Comparison of ENCODE assay signal across 14 cellular contexts in genomic region chr16:21167360-21167759, GRCh38. TPM values are rescaled to one million over a fixed set of nuclear protein-coding genes. Genes with fewer than 3 reads are reported as not detected.
A peak's percentile ranks its signal among the peaks of the same experiment; 100 is the strongest.
DNase-seq lines count a peak whose midpoint lies in the region; ATAC-seq, FAIRE-seq and TF ChIP-seq lines count a peak whose summit lies in the region.
"Had no signal": no experiment of that assay in that cellular context is flagged by ENCODE, and none has a peak within 500 bp of the region (broad histone marks: within the 10 kb centered on the region; RNA-seq: fewer than 3 reads in every experiment).

No MANE protein-coding gene starts in this region.

- TF ChIP-seq POLR2A in H54 (IDR thresholded peaks at IDR 0.05; ENCODE audit: low read depth, low read length) = no peak

- DNase-seq in H54 (ENCODE audit: insufficient read length, low spot score) (peak; percentile 52), SW480 (ENCODE audit: low spot score) (peak; percentile 95), fibroblast of the aortic adventitia (ENCODE audit: low read depth) (peak; percentile 60), SIG-M5 treated with dmso at 0.1 percent for 504 hours (lab: John Stamatoyannopoulos, UW; ENCODE audit: unreplicated experiment) (no peak)
- DNase-seq: NCI-H146; stimulated activated CD4-positive, alpha-beta T cell treated with anti-CD3 and anti-CD28 coated beads, Interleukin-12 subunit alpha, Interleukin-12 subunit beta, amount 100 ng/mL, for 4 hours had no signal

- H3K4me3 ChIP-seq in ACC112 (ENCODE audit: low read depth, low read length) (no peak overlapping the region), fibroblast of the aortic adventitia (ENCODE audit: low read depth, low read length) (no peak overlapping the region)

- no peak overlapping the region for H2AFZ ChIP-seq in ACC112 (ENCODE audit: low read length, unreplicated experiment)

- TF ChIP-seq CTCF in fibroblast of the aortic adventitia (IDR thresholded peaks at IDR 0.05; ENCODE audit: insufficient read depth, low read length) = no peak

- peak overlapping the region; percentile 45; the same call in 1 of the 2 replicates for H3K27ac ChIP-seq in ACC112 (ENCODE audit: low read depth, low read length)
- H3K27ac ChIP-seq: C4-2B had no signal

- FAIRE-seq in H54 (lab: Jason Lieb, UNC) = peak; percentile 91

- no peaks in the 10 kb centered on the region for H3K79me2 ChIP-seq in ACC112 (ENCODE audit: control insufficient read depth, insufficient read depth, low read length, unreplicated experiment)

- ATAC-seq in HG02763 (IDR thresholded peaks at IDR 0.05; ENCODE audit: unreplicated experiment) = no peak
- no peak for ATAC-seq in HG03378 (IDR thresholded peaks at IDR 0.05; ENCODE audit: unreplicated experiment)
- no peak for ATAC-seq in HG03045 (IDR thresholded peaks at IDR 0.05; ENCODE audit: unreplicated experiment)
- ATAC-seq: left lobe of liver had no signal

- H3K4me1 ChIP-seq in ACC112 (ENCODE audit: control insufficient read depth, insufficient read depth, low read length, unreplicated experiment) = peaks cover 14% of the 10 kb centered on the region

- H3K36me3 ChIP-seq in ACC112 (ENCODE audit: insufficient read depth, low read length) = peaks cover 25% of the 10 kb centered on the region

- no peaks in the 10 kb centered on the region for H3K27me3 ChIP-seq in ACC112 (ENCODE audit: insufficient read depth, low read length)

RNA-seq across cellular contexts. Expression of gene LDAF1, which starts 8.9 kb away (rescaled TPM):
- 73.6 and 83.0 TPM in 2 replicates for total RNA-seq in fibroblast of the aortic adventitia (ENCODE audit: low replicate concordance)

RNA-seq across cellular contexts. Expression of gene DNAH3, which starts 16.7 kb away (rescaled TPM):
- not detected in 2 replicates for total RNA-seq in fibroblast of the aortic adventitia (ENCODE audit: low replicate concordance)
- total RNA-seq: activated CD4-positive, alpha-beta T cell treated with anti-CD3 and anti-CD28 coated beads, Interleukin-2, amount 10 ng/mL, durations not matched to agents 7 days and 5 days; chondrocyte; left lobe of liver had no signal

RNA-seq across cellular contexts. Expression of gene ZP2, which starts 44.0 kb away (rescaled TPM):
- not detected in 2 replicates for total RNA-seq in fibroblast of the aortic adventitia (ENCODE audit: low replicate concordance)
- total RNA-seq: activated CD4-positive, alpha-beta T cell treated with anti-CD3 and anti-CD28 coated beads, Interleukin-2, amount 10 ng/mL, durations not matched to agents 7 days and 5 days; chondrocyte; left lobe of liver had no signal
